17 cellular contexts compared by ENCODE assay signal in the genomic region with DNA sequence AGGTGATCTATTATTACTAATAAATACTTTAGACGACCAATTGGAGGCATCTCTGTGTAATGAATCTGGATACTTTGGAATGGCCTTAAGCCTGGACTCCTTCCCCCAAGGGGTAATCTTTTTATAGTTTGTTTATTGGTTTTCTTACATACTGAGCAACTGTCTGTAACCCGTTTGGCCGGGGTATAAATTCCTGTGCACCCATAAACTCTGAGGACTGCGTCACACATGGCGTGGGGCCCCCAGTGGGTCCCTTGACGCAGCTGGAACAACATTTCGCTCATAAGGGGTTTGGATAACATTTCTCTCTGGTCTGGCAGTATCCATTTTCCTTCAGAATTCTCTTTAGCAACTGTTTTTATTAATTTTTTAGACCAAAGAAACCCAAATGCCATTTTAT. TPM values are rescaled to one million over a fixed set of nuclear protein-coding genes. Genes with fewer than 3 reads are reported as not detected.
DNase-seq lines count a peak whose midpoint lies in the region; ATAC-seq and TF ChIP-seq lines count a peak whose summit lies in the region.
"Had no signal": no experiment of that assay in that cellular context is flagged by ENCODE, and none has a peak within 500 bp of the region (broad histone marks: within the 10 kb centered on the region; RNA-seq: fewer than 3 reads in every experiment).

No MANE protein-coding gene starts in this region.

- H3K9me3 Mint-ChIP-seq in Caco-2 (ENCODE audit: unreplicated experiment) (no peaks in the 10 kb centered on the region), Calu3 (ENCODE audit: low read depth, unreplicated experiment) (no peaks in the 10 kb centered on the region)
- H3K9me3 Mint-ChIP-seq: CD4-positive, alpha-beta T cell; H9 had no signal

- DNase-seq in AG09309 (ENCODE audit: low read depth) (peak; percentile 10), Caco-2 (peak; percentile 39 to 51), left colon (peak in 1 of 2 donors; percentile 28), transverse colon (peak; percentile 51), Calu3 (no peak)
- no peak for DNase-seq in activated CD4-positive, CD25-positive, alpha-beta regulatory T cell (lab: John Stamatoyannopoulos, UW)
- DNase-seq: CD4-positive, alpha-beta T cell; DMS79 treated with DMSO at 0.1 percent for 48 hours; EL; H9 had no signal

- H3K27ac ChIP-seq in transverse colon = no peak overlapping the region
- H3K27ac ChIP-seq: 22Rv1, A549, C4-2B, HL-60, KMS-11 had no signal

- CTCF ChIA-PET in Caco-2 (lab: Charles Lee) = no interaction called here
- CTCF ChIA-PET in Calu3 (lab: Charles Lee) = no interaction called here

- H3K27ac Mint-ChIP-seq in Caco-2 (ENCODE audit: unreplicated experiment) = no peak overlapping the region
- H3K27ac Mint-ChIP-seq in Calu3 (ENCODE audit: unreplicated experiment) = no peak overlapping the region
- H3K27ac Mint-ChIP-seq: CD4-positive, alpha-beta T cell; H9 had no signal

- 20 to 43% methylated on average over 7 of the region's 7 CpGs for WGBS in transverse colon (ENCODE audit: low coverage in 1 of 2), 2 donors

- H3K27me3 Mint-ChIP-seq in Caco-2 (ENCODE audit: insufficient read depth, unreplicated experiment) (no peaks in the 10 kb centered on the region), Calu3 (ENCODE audit: unreplicated experiment) (no peaks in the 10 kb centered on the region)
- H3K27me3 Mint-ChIP-seq: CD4-positive, alpha-beta T cell had no signal

- H3K36me3 Mint-ChIP-seq in Caco-2 (ENCODE audit: insufficient read depth, unreplicated experiment) = peaks cover 5% of the 10 kb centered on the region
- no peaks in the 10 kb centered on the region for H3K36me3 Mint-ChIP-seq in Calu3 (ENCODE audit: insufficient read depth, unreplicated experiment)

- POLR2A ChIA-PET in Caco-2 (lab: Charles Lee) = no interaction called here

- no peaks in the 10 kb centered on the region for H3K27me3 ChIP-seq in Caco-2 (replicated peaks; ENCODE audit: control insufficient read depth, insufficient read depth, low read length)
- H3K27me3 ChIP-seq in transverse colon = no peaks in the 10 kb centered on the region

- BruUV-seq in Caco-2 (replicated peaks; lab: Mats Ljungman, UMichigan) (no TSS peak), Calu3 (replicated peaks; lab: Mats Ljungman, UMichigan) (no TSS peak)

- 0 out of 2 replicates have a peak, but pooled peaks cover 3% of the 10 kb centered on the region for H3K4me1 ChIP-seq in Caco-2
- peaks cover 0 to 17% (median 0%) of the 10 kb centered on the region in 4 donors for H3K4me1 ChIP-seq in transverse colon
- H3K4me1 ChIP-seq: A549 had no signal

- H3K4me1 Mint-ChIP-seq in Caco-2 (ENCODE audit: low read depth, unreplicated experiment) (peaks cover 8% of the 10 kb centered on the region), Calu3 (ENCODE audit: low read depth, unreplicated experiment) (no peaks in the 10 kb centered on the region)

- no peak overlapping the region for H3K4me3 Mint-ChIP-seq in Caco-2 (ENCODE audit: unreplicated experiment)
- no peak overlapping the region for H3K4me3 Mint-ChIP-seq in Calu3 (ENCODE audit: low read depth, unreplicated experiment)
- H3K4me3 Mint-ChIP-seq: CD4-positive, alpha-beta T cell; H9 had no signal

- H3K4me3 ChIP-seq in AG09309 (ENCODE audit: control insufficient read depth, low read depth, low read length) = no peak overlapping the region
- no peak overlapping the region for H3K4me3 ChIP-seq in Caco-2 (ENCODE audit: low read depth, low read length)
- H3K4me3 ChIP-seq in transverse colon = no peak overlapping the region
- H3K4me3 ChIP-seq: A549, GM12878 had no signal

- intact Hi-C loops in Caco-2 (cut with micrococcal nuclease; ENCODE audit: unreplicated experiment) (loop anchor here (1.0 kb wide), 1 partner anchor 26 kb away; a partner anchor contains a TSS), left colon (cut with DNase I, micrococcal nuclease) (loop anchor here in 1 of 2 donors (10.0 kb wide), 2 partner anchors 56 to 256 kb away; no protein-coding TSS in a partner anchor), transverse colon (cut with DNase I; ENCODE audit: low total_unique reads) (no loop called here), Calu3 (cut with micrococcal nuclease; ENCODE audit: unreplicated experiment) (loop anchor here (10.0 kb wide), 2 partner anchors 186 to 736 kb away; a partner anchor contains a TSS)

- TF ChIP-seq POLR2A in transverse colon (IDR thresholded peaks at IDR 0.05) = no peak

- in situ Hi-C loops in transverse colon (cut with MboI; ENCODE audit: low pct_ligation_motif_present in 1 of 4, low pct_unique_long_range_greater_than_20kb in 1 of 4, low sequenced_read_pairs in 3 of 4) = no loop called here

- no peak for TF ChIP-seq CTCF in AG09309 (IDR thresholded peaks at IDR 0.05; ENCODE audit: control insufficient read depth, insufficient read depth, low read depth, low read length, missing control alignments)
- TF ChIP-seq CTCF in Caco-2 (IDR thresholded peaks at IDR 0.05; ENCODE audit: insufficient read depth in 1 of 2, low read depth in 1 of 2, low read length in 1 of 2, severe bottlenecking in 1 of 2, unreplicated experiment in 1 of 2) = no peak
- no peak for TF ChIP-seq CTCF in transverse colon (IDR thresholded peaks at IDR 0.05)
- TF ChIP-seq CTCF in Calu3 (IDR thresholded peaks at IDR 0.05; ENCODE audit: unreplicated experiment) = no peak

- TF ChIP-seq EP300 in transverse colon (IDR thresholded peaks at IDR 0.05; ENCODE audit: low read depth) = no peak

- H3K36me3 ChIP-seq in Caco-2 (ENCODE audit: control insufficient read depth, insufficient read depth, low read length) (no peaks in the 10 kb centered on the region; the same call in 1 of the 2 replicates), transverse colon (no peaks in the 10 kb centered on the region)

- peak; percentile 52 for ATAC-seq in left colon
- no peak for ATAC-seq in GM21360 (IDR thresholded peaks at IDR 0.05; ENCODE audit: unreplicated experiment)
- ATAC-seq: A549, GM12878 had no signal

- H3K9me3 ChIP-seq in Caco-2 (no peaks in the 10 kb centered on the region), transverse colon (no peaks in the 10 kb centered on the region)
- H3K9me3 ChIP-seq: A549 had no signal

RNA-seq across cellular contexts. Expression of a gene that starts 26.5 kb away (rescaled TPM):
- total RNA-seq in Caco-2 (2022) (26.1 and 28.7 TPM in 2 replicates), left colon (10 to 100 TPM; 30.7 to 32.4 TPM), transverse colon (10 to 100 TPM in 3 of 4 donors, 1 to 10 TPM in 1; 4.8 to 28.5 (median 17.4) TPM), Calu3 (2022) (36.0 and 40.0 TPM in 2 replicates)

Comparison
In these comparisons a context has a peak if more than half of its experiments do, and no peak if none do; other contexts are left out.
1. DNase-seq: peak in AG09309 (single experiment), Caco-2 (2 of 2) and transverse colon (single experiment); none in activated CD4-positive, CD25-positive, alpha-beta regulatory T cell (0 of 4) and Calu3 (single experiment).